Comparison of ENCODE assay signal across 20 cellular contexts in the genomic region with DNA sequence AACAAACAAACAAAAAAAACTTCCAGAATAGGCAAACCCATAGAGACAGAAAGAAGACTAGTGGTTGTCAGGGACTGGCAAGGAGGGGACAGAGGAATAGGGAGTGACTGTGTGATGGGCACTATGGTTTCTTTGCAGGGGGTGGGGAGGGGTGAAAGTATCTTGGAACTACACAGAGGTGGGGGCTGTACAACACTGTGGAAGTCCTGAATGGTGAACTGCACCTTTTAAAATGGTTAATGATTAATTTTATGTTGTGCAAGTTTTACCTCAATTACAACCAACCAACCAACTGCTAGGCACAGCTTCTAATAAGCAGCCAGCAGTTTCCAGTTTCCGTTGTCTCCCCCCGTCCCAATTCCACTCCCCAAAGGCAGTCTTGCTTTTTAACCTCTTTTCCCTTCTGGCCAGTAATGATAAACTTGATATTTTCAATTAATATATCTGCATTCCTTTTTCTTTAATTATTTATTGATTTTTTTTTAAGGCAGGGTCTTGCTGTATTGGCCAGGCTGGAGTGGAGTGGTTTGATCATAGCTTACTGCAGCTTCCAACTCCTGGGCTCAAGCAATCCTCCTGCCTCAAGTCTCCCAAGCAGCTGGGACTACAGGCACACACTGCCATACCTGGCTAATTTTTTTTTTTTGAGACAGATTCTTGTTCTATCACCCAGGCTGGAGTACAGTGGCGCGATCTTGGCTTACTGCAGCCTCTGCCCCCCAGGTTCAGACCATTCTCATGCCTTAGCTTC.
"Had no signal": no experiment of that assay in that cellular context is flagged by ENCODE, and none has a peak within 500 bp of the region (broad histone marks: within the 10 kb centered on the region; RNA-seq: fewer than 3 reads in every experiment).

No MANE protein-coding gene starts in this region.

- FAIRE-seq: islet of Langerhans had no signal

- H3K27me3 Mint-ChIP-seq: type B pancreatic cell had no signal

- H3K27me3 ChIP-seq: ascending aorta, foreskin keratinocyte, right atrium auricular region, suprapubic skin had no signal

- H3K4me3 Mint-ChIP-seq: activated CD4-positive, alpha-beta T cell treated with anti-CD3 and anti-CD28 coated beads for 36 hours; activated CD8-positive, alpha-beta T cell treated with anti-CD3 and anti-CD28 coated beads for 36 hours; activated naive CD8-positive, alpha-beta T cell treated with anti-CD3 and anti-CD28 coated beads, Interleukin-2, amount 50 U/mL, for 24 hours; activated T-helper 1 cell treated with anti-CD3 and anti-CD28 coated beads, Interleukin-12 subunit alpha, Interleukin-12 subunit beta, Interleukin-2, Interleukin-4 antibody, amounts not matched to agents 30 ng/mL and 10 ng/mL and 1 ng/mL, durations not matched to agents 14 hours and 24 hours and 36 hours; mesothelial cell of epicardium; type B pancreatic cell had no signal

- H3K36me3 ChIP-seq: ascending aorta, esophagus squamous epithelium, right atrium auricular region, suprapubic skin had no signal

- DNase-seq: activated CD4-positive, alpha-beta T cell treated with anti-CD3 and anti-CD28 coated beads for 36 hours; activated CD8-positive, alpha-beta memory T cell treated with anti-CD3 and anti-CD28 coated beads, Interleukin-2, amount 50 U/mL, for 4 hours; activated CD8-positive, alpha-beta T cell treated with anti-CD3 and anti-CD28 coated beads for 36 hours; activated naive CD4-positive, alpha-beta T cell; activated naive CD8-positive, alpha-beta T cell treated with anti-CD3 and anti-CD28 coated beads, Interleukin-2, amount 50 U/mL, for 24 hours; esophagus squamous epithelium; foreskin keratinocyte; stimulated activated CD4-positive, alpha-beta T cell treated with anti-CD3 and anti-CD28 coated beads, Interleukin-12 subunit alpha, Interleukin-12 subunit beta, amount 100 ng/mL, for 4 hours; stimulated activated CD4-positive, alpha-beta T cell treated with anti-CD3 and anti-CD28 coated beads, Interleukin-2, amount 100 ng/mL, for 48 hours; stimulated activated CD8-positive, alpha-beta memory T cell treated with anti-CD3 and anti-CD28 coated beads, Interleukin-4, amount 100 ng/mL, for 48 hours; stimulated activated naive CD8-positive, alpha-beta T cell treated with anti-CD3 and anti-CD28 coated beads, Interleukin-15, Interleukin-2, amounts not matched to agents 100 U/mL and 50 U/mL, for 24 hours; SW 1271 had no signal

- H3K4me3 ChIP-seq: ascending aorta, esophagus squamous epithelium, right atrium auricular region, suprapubic skin had no signal

- ATAC-seq: activated CD4-positive, alpha-beta T cell treated with anti-CD3 and anti-CD28 coated beads for 36 hours; activated CD8-positive, alpha-beta T cell treated with anti-CD3 and anti-CD28 coated beads for 36 hours; activated naive CD8-positive, alpha-beta T cell treated with anti-CD3 and anti-CD28 coated beads, Interleukin-2, amount 50 U/mL, for 24 hours; foreskin keratinocyte; stimulated activated naive CD8-positive, alpha-beta T cell treated with anti-CD3 and anti-CD28 coated beads, Interleukin-15, Interleukin-2, amounts not matched to agents 100 U/mL and 50 U/mL, for 24 hours had no signal

- H3K9me3 ChIP-seq: ascending aorta, esophagus squamous epithelium, right atrium auricular region, suprapubic skin had no signal

- H3K4me1 Mint-ChIP-seq: activated CD4-positive, alpha-beta T cell treated with anti-CD3 and anti-CD28 coated beads for 36 hours had no signal

- H3K4me1 ChIP-seq: foreskin keratinocyte, parathyroid adenoma had no signal

- H3K36me3 Mint-ChIP-seq: mesothelial cell of epicardium, type B pancreatic cell had no signal

- H3K27ac ChIP-seq: ascending aorta, esophagus squamous epithelium, foreskin keratinocyte, parathyroid adenoma, right atrium auricular region, suprapubic skin had no signal

- H3K9me3 Mint-ChIP-seq: activated CD8-positive, alpha-beta T cell treated with anti-CD3 and anti-CD28 coated beads for 36 hours; activated naive CD8-positive, alpha-beta T cell treated with anti-CD3 and anti-CD28 coated beads, Interleukin-2, amount 50 U/mL, for 24 hours; activated T-helper 1 cell treated with anti-CD3 and anti-CD28 coated beads, Interleukin-12 subunit alpha, Interleukin-12 subunit beta, Interleukin-2, Interleukin-4 antibody, amounts not matched to agents 30 ng/mL and 10 ng/mL and 1 ng/mL, durations not matched to agents 14 hours and 24 hours and 36 hours; mesothelial cell of epicardium; type B pancreatic cell had no signal

- H3K79me2 ChIP-seq: parathyroid adenoma had no signal

- H3K27ac Mint-ChIP-seq: activated CD4-positive, alpha-beta T cell treated with anti-CD3 and anti-CD28 coated beads for 36 hours; activated CD8-positive, alpha-beta T cell treated with anti-CD3 and anti-CD28 coated beads for 36 hours; activated naive CD8-positive, alpha-beta T cell treated with anti-CD3 and anti-CD28 coated beads, Interleukin-2, amount 50 U/mL, for 24 hours; activated T-helper 1 cell treated with anti-CD3 and anti-CD28 coated beads, Interleukin-12 subunit alpha, Interleukin-12 subunit beta, Interleukin-2, Interleukin-4 antibody, amounts not matched to agents 30 ng/mL and 10 ng/mL and 1 ng/mL, durations not matched to agents 14 hours and 24 hours and 36 hours; mesothelial cell of epicardium; type B pancreatic cell had no signal

- H2AFZ ChIP-seq: parathyroid adenoma had no signal

- H3K9ac ChIP-seq: parathyroid adenoma had no signal
